Comparison of ENCODE assay signal across 21 cellular contexts in genomic region chr6:1933292-1933691, GRCh38.
"Had no signal": no experiment of that assay in that cellular context is flagged by ENCODE, and none has a peak within 500 bp of the region (broad histone marks: within the 10 kb centered on the region; RNA-seq: fewer than 3 reads in every experiment).

No MANE protein-coding gene starts in this region.

- DNase-seq: IMR-90, Karpas-422, KG1, MG63, NCI-H1092, NCI-H1105 treated with DMSO at 0.1 percent for 48 hours, NCI-H1417 treated with DMSO at 0.1 percent for 48 hours, NCI-H146, NCI-H1694 treated with DMSO at 0.1 percent for 48 hours, NCI-H1930, NCI-H2081, NCI-H2107, NCI-H2227 treated with DMSO at 0.1 percent for 48 hours, NCI-H524, NCI-H69, NCI-H774, SHP77, SK-N-SH, SW 1271 had no signal

- H3K9me2 ChIP-seq: SK-N-SH had no signal

- H3K9ac ChIP-seq: SK-N-SH had no signal

- H3K4me2 ChIP-seq: SK-N-SH had no signal

- H3K36me3 ChIP-seq: MG63 had no signal

- H3K27ac ChIP-seq: RWPE1 had no signal

- H3K27me3 ChIP-seq: MG63 had no signal

- ATAC-seq: Panc1 had no signal

- H3K9me3 ChIP-seq: MG63, SK-N-SH had no signal

- H3K4me3 ChIP-seq: MG63 had no signal
